Comparison of ENCODE assay signal across 8 cellular contexts in genomic region chr12:8696402-8697100, GRCh38. TPM values are rescaled to one million over a fixed set of nuclear protein-coding genes. Genes with fewer than 3 reads are reported as not detected.
DNase-seq lines count a peak whose midpoint lies in the region; ATAC-seq and TF ChIP-seq lines count a peak whose summit lies in the region.

No MANE protein-coding gene starts in this region.

- peak overlapping the region; percentile 93 for H3K9ac ChIP-seq in BLaER1

- peaks cover 14% of the 10 kb centered on the region for H3K36me3 Mint-ChIP-seq in dendritic cell treated with granulocyte-macrophage colony-stimulating factor and Interleukin-4, amounts not matched to agents 40 ng/mL and 50 ng/mL, for 4 days (ENCODE audit: low read depth)
- no peaks in the 10 kb centered on the region for H3K36me3 Mint-ChIP-seq in naive thymus-derived CD8-positive, alpha-beta T cell

- intact Hi-C loops in dendritic cell treated with granulocyte-macrophage colony-stimulating factor and Interleukin-4, amounts not matched to agents 40 ng/mL and 50 ng/mL, for 4 days (cut with micrococcal nuclease): no loop called here

- no peak for ATAC-seq in naive thymus-derived CD8-positive, alpha-beta T cell
- no peak for ATAC-seq in HG02870 (IDR thresholded peaks at IDR 0.05; ENCODE audit: unreplicated experiment)
- ATAC-seq in HG02938 (IDR thresholded peaks at IDR 0.05; ENCODE audit: unreplicated experiment): no peak

- H3K4me3 ChIP-seq in BLaER1 (peak overlapping the region; percentile 96), LNCaP clone FGC (ENCODE audit: low read depth, low read length) (peak overlapping the region; percentile 56; the same call in 1 of the 2 replicates), BE2C (ENCODE audit: low read depth, low read length) (no peak overlapping the region)

- H3K36me3 ChIP-seq in BLaER1 (peaks cover 9% of the 10 kb centered on the region; the same call in 1 of the 2 replicates), BE2C (no peaks in the 10 kb centered on the region)

- TF ChIP-seq CTCF in LNCaP clone FGC (IDR thresholded peaks at IDR 0.05; ENCODE audit: control insufficient read depth, extremely low read depth, insufficient read depth) (no peak), BE2C (IDR thresholded peaks at IDR 0.05; ENCODE audit: low read depth, low read length) (no peak)

- DNase-seq in LNCaP clone FGC (ENCODE audit: low read depth) (no peak), 8988T (no peak), BE2C (no peak)
- peak in 1 of 10 donors; percentile 5 for DNase-seq in naive thymus-derived CD8-positive, alpha-beta T cell

- H4K20me1 ChIP-seq in BLaER1: peaks cover 32% of the 10 kb centered on the region

- peak overlapping the region; percentile 94 for H3K27ac ChIP-seq in BLaER1

- H3K4me2 ChIP-seq in BLaER1: peak overlapping the region; percentile 92

- H3K4me3 Mint-ChIP-seq in dendritic cell treated with granulocyte-macrophage colony-stimulating factor and Interleukin-4, amounts not matched to agents 40 ng/mL and 50 ng/mL, for 4 days: peak overlapping the region; percentile 96
- H3K4me3 Mint-ChIP-seq in naive thymus-derived CD8-positive, alpha-beta T cell: peak overlapping the region; percentile 87 to 96 (median 92)

- peak overlapping the region; percentile 87 for H3K27ac Mint-ChIP-seq in dendritic cell treated with granulocyte-macrophage colony-stimulating factor and Interleukin-4, amounts not matched to agents 40 ng/mL and 50 ng/mL, for 4 days
- peak overlapping the region; percentile 72 to 97 (median 92) for H3K27ac Mint-ChIP-seq in naive thymus-derived CD8-positive, alpha-beta T cell

- H3K9me3 Mint-ChIP-seq in dendritic cell treated with granulocyte-macrophage colony-stimulating factor and Interleukin-4, amounts not matched to agents 40 ng/mL and 50 ng/mL, for 4 days: no peaks in the 10 kb centered on the region
- peaks cover 0 to 2% (median 0%) of the 10 kb centered on the region in 9 donors for H3K9me3 Mint-ChIP-seq in naive thymus-derived CD8-positive, alpha-beta T cell

- POLR2A ChIA-PET in naive thymus-derived CD8-positive, alpha-beta T cell (lab: Charles Lee): interaction anchor here (1.3 kb wide), 1 partner anchor 253 kb away, joined by 3 read pairs; the partner anchor contains the start of gene M6PR

- peaks cover 18% of the 10 kb centered on the region for H3K4me1 Mint-ChIP-seq in dendritic cell treated with granulocyte-macrophage colony-stimulating factor and Interleukin-4, amounts not matched to agents 40 ng/mL and 50 ng/mL, for 4 days (ENCODE audit: low read depth)
- H3K4me1 Mint-ChIP-seq in naive thymus-derived CD8-positive, alpha-beta T cell: peaks cover 21 to 48% (median 41%) of the 10 kb centered on the region in 4 donors

- H3K27me3 Mint-ChIP-seq in dendritic cell treated with granulocyte-macrophage colony-stimulating factor and Interleukin-4, amounts not matched to agents 40 ng/mL and 50 ng/mL, for 4 days: peaks cover 23% of the 10 kb centered on the region
- H3K27me3 Mint-ChIP-seq in naive thymus-derived CD8-positive, alpha-beta T cell: no peaks in the 10 kb centered on the region

- H3K27me3 ChIP-seq in BLaER1 (no peaks in the 10 kb centered on the region), BE2C (peaks cover 41% of the 10 kb centered on the region)

- H3K4me1 ChIP-seq in BLaER1 (peaks cover 81% of the 10 kb centered on the region), BE2C (no peaks in the 10 kb centered on the region)

- no peaks in the 10 kb centered on the region for H3K9me3 ChIP-seq in BLaER1
- no peaks in the 10 kb centered on the region for H3K9me3 ChIP-seq in BE2C

RNA-seq across cellular contexts. Expression of gene RIMKLB, which starts 1.2 kb away (rescaled TPM):
- total RNA-seq in naive thymus-derived CD8-positive, alpha-beta T cell: 10 to 100 TPM; 29.8 to 33.1 TPM
- polyA plus RNA-seq in naive thymus-derived CD8-positive, alpha-beta T cell: 1 to 10 TPM; 1.9 to 4.5 (median 4.0) TPM
- 9.4 TPM for polyA plus RNA-seq in BE2C (2012; ENCODE audit: insufficient read depth, insufficient read length, low read depth)

RNA-seq across cellular contexts. Expression of gene MFAP5, which starts 33.9 kb away (rescaled TPM):
- total RNA-seq in naive thymus-derived CD8-positive, alpha-beta T cell: not detected
- not detected for polyA plus RNA-seq in naive thymus-derived CD8-positive, alpha-beta T cell
- polyA plus RNA-seq in BE2C (2012; ENCODE audit: insufficient read depth, insufficient read length, low read depth): not detected
